ENCODE assay signal across 1 cellular context in genomic region chr11:19892387-19892786, GRCh38.
TF ChIP-seq lines count a peak whose summit lies in the region.

No MANE protein-coding gene starts in this region.

TF ChIP-seq in WTC11, 78 proteins besides CTCF, POLR2A, EP300 and RAD21 (continued from another document):
- TF ChIP-seq ZNF512 (CRISPR knock-in tag; IDR thresholded peaks at IDR 0.05; ENCODE audit: borderline replicate concordance) (no peak), ZNF671 (CRISPR knock-in tag; IDR thresholded peaks at IDR 0.05) (no peak), SMAD4 (CRISPR knock-in tag; IDR thresholded peaks at IDR 0.05) (no peak), GRHL2 (CRISPR knock-in tag; IDR thresholded peaks at IDR 0.05; ENCODE audit: insufficient replicate concordance, severe bottlenecking) (no peak), ELF4 (CRISPR knock-in tag; IDR thresholded peaks at IDR 0.05; ENCODE audit: low read depth) (no peak), MLX (CRISPR knock-in tag; IDR thresholded peaks at IDR 0.05) (no peak), FOXJ3 (CRISPR knock-in tag; IDR thresholded peaks at IDR 0.05; ENCODE audit: borderline replicate concordance) (no peak)
